24 cellular contexts compared by ENCODE assay signal in genomic region chr10:17460732-17461131, GRCh38. TPM values are rescaled to one million over a fixed set of nuclear protein-coding genes. Genes with fewer than 3 reads are reported as not detected.
"Had no signal": no experiment of that assay in that cellular context is flagged by ENCODE, and none has a peak within 500 bp of the region (broad histone marks: within the 10 kb centered on the region; RNA-seq: fewer than 3 reads in every experiment).

No MANE protein-coding gene starts in this region.

- H3K27me3 ChIP-seq: breast epithelium, vagina had no signal

- H3K9me3 ChIP-seq: adrenal gland, breast epithelium, transverse colon, vagina had no signal

- H3K27ac Mint-ChIP-seq: activated CD4-positive, alpha-beta T cell treated with anti-CD3 and anti-CD28 coated beads, Interleukin-2, amount 10 ng/mL, durations not matched to agents 24 days and 14 days; natural killer cell treated with Interleukin-12 subunit alpha and Interleukin-12 subunit beta and Interleukin-15 and Interleukin-18, amount 100 ng/mL, for 72 hours; T-helper 2 cell treated with Interferon-gamma antibody and Interleukin-4, amounts not matched to agents 5 μg/mL and 100 μg/mL, for 36 hours had no signal

- H3K4me1 ChIP-seq: adrenal gland, breast epithelium, transverse colon, vagina had no signal

- DNase-seq: activated CD4-positive, alpha-beta T cell treated with anti-CD3 and anti-CD28 coated beads, Interleukin-2, amount 10 ng/mL, durations not matched to agents 24 days and 14 days; activated CD8-positive, alpha-beta memory T cell treated with anti-CD3 and anti-CD28 coated beads, Interleukin-2, amount 50 U/mL, for 4 hours; activated effector memory CD4-positive, alpha-beta T cell treated with Interleukin-2 at 50 U/mL for 16 hours; activated naive CD4-positive, alpha-beta T cell treated with anti-CD3 and anti-CD28 coated beads, Interleukin-2, amount 50 U/mL, for 16 hours; activated T-cell treated with anti-CD3 and anti-CD28 coated beads, Interleukin-2, amount 50 U/mL, for 4 hours; adrenal gland; erythroblast; foreskin melanocyte; head of caudate nucleus; kidney; nucleus accumbens; stimulated activated CD8-positive, alpha-beta memory T cell treated with anti-CD3 and anti-CD28 coated beads, Interleukin-4, amount 100 ng/mL, for 48 hours; stimulated activated naive CD4-positive, alpha-beta T cell; substantia nigra; transverse colon had no signal

- H3K4me3 Mint-ChIP-seq: activated CD4-positive, alpha-beta T cell treated with anti-CD3 and anti-CD28 coated beads, Interleukin-2, amount 10 ng/mL, durations not matched to agents 24 days and 14 days; activated T-cell treated with anti-CD3 and anti-CD28 coated beads, Interleukin-2, amount 50 U/mL, for 4 hours; natural killer cell treated with Interleukin-12 subunit alpha and Interleukin-12 subunit beta and Interleukin-15 and Interleukin-18, amount 100 ng/mL, for 72 hours; T-helper 2 cell treated with Interferon-gamma antibody and Interleukin-4, amounts not matched to agents 5 μg/mL and 100 μg/mL, for 36 hours had no signal

- H3K27ac ChIP-seq: adrenal gland, breast epithelium, coronary artery, transverse colon, vagina had no signal

- H3K36me3 Mint-ChIP-seq: natural killer cell treated with Interleukin-12 subunit alpha and Interleukin-12 subunit beta and Interleukin-15 and Interleukin-18, amount 100 ng/mL, for 72 hours had no signal

- ATAC-seq: activated T-cell treated with anti-CD3 and anti-CD28 coated beads, Interleukin-2, amount 50 U/mL, for 4 hours; left lobe of liver; natural killer cell treated with Interleukin-12 subunit alpha and Interleukin-12 subunit beta and Interleukin-15 and Interleukin-18, amount 100 ng/mL, for 72 hours; sciatic nerve had no signal

- H3K36me3 ChIP-seq: adrenal gland, breast epithelium, transverse colon, vagina had no signal

- H3K4me3 ChIP-seq: adrenal gland, breast epithelium, coronary artery, lung, transverse colon, vagina had no signal

- H3K9me3 Mint-ChIP-seq: activated CD4-positive, alpha-beta T cell treated with anti-CD3 and anti-CD28 coated beads, Interleukin-2, amount 10 ng/mL, durations not matched to agents 24 days and 14 days; activated T-cell treated with anti-CD3 and anti-CD28 coated beads, Interleukin-2, amount 50 U/mL, for 4 hours; natural killer cell treated with Interleukin-12 subunit alpha and Interleukin-12 subunit beta and Interleukin-15 and Interleukin-18, amount 100 ng/mL, for 72 hours; T-helper 2 cell treated with Interferon-gamma antibody and Interleukin-4, amounts not matched to agents 5 μg/mL and 100 μg/mL, for 36 hours had no signal

RNA-seq across cellular contexts. Expression of gene ST8SIA6, which starts 6.3 kb away (rescaled TPM):
- total RNA-seq: activated CD4-positive, alpha-beta T cell treated with anti-CD3 and anti-CD28 coated beads, Interleukin-2, amount 10 ng/mL, durations not matched to agents 24 days and 14 days; astrocyte had no signal
